In the genomic region with DNA sequence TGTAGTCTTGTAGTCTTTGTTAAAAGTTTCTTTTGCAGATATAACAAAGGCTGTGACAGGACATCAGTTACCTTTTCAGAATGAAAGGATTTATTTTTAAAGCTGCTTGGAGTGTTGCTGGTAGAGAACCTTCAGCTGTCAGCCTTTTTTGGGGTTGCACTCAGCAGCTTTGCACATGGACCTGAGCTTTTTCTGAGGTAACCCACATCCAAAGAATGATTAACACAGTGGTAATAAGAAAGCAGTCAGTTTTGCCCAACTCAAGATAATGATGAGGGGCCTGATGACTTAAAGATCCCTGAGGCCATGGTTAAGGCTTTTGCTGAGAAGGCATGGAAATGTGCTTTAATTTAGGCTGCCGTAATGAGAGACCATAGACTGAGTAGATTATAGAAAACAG, we compare ENCODE assay signal across 27 cellular contexts.
DNase-seq lines count a peak whose midpoint lies in the region; ATAC-seq lines count a peak whose summit lies in the region.
"Had no signal": no experiment of that assay in that cellular context is flagged by ENCODE, and none has a peak within 500 bp of the region (broad histone marks: within the 10 kb centered on the region; RNA-seq: fewer than 3 reads in every experiment).

No MANE protein-coding gene starts in this region.

- ATAC-seq in GM19025 (IDR thresholded peaks at IDR 0.05; ENCODE audit: low read depth, unreplicated experiment) (peak; percentile 57), GM21786 (IDR thresholded peaks at IDR 0.05; ENCODE audit: unreplicated experiment) (peak; percentile 55), HG03108 (IDR thresholded peaks at IDR 0.05; ENCODE audit: unreplicated experiment) (peak; percentile 63), HG03571 (IDR thresholded peaks at IDR 0.05; ENCODE audit: unreplicated experiment) (peak; percentile 74)
- ATAC-seq: activated CD8-positive, alpha-beta T cell treated with anti-CD3 and anti-CD28 coated beads, Interleukin-2, amount 10 ng/mL, durations not matched to agents 7 days and 5 days; heart right ventricle; mucosa of descending colon; natural killer cell treated with Interleukin-12 subunit alpha and Interleukin-12 subunit beta and Interleukin-15 and Interleukin-18, amount 100 ng/mL, for 72 hours had no signal

- DNase-seq in NCI-H69 (lab: John Stamatoyannopoulos, UW) (no peak), NCI-H1417 treated with DMSO at 0.1 percent for 48 hours (lab: John Stamatoyannopoulos, UW) (no peak), epidermal melanocyte (ENCODE audit: insufficient read length, low spot score) (no peak), activated gamma-delta T cell (lab: John Stamatoyannopoulos, UW) (no peak)
- DNase-seq: activated CD4-positive, alpha-beta T cell treated with anti-CD3 and anti-CD28 coated beads for 1 hour; activated CD8-positive, alpha-beta T cell treated with anti-CD3 and anti-CD28 coated beads, Interleukin-2, amount 10 ng/mL, durations not matched to agents 7 days and 5 days; aorta; COR-L47; DMS79 treated with DMSO at 0.1 percent for 48 hours; effector memory CD4-positive, alpha-beta T cell; erythroblast; GF-D8; heart right ventricle; kidney glomerular epithelial cell; mucosa of descending colon; NCI-H1436; NCI-H2081 treated with DMSO at 0.1 percent for 48 hours; NCI-H226; stimulated activated CD4-positive, alpha-beta T cell treated with anti-CD3 and anti-CD28 coated beads, Interleukin-15, amount 100 ng/mL, for 24 hours; stimulated activated naive CD4-positive, alpha-beta T cell treated with Interleukin-2 at 50 U/mL for 16 hours; T-helper 1 cell; uterus had no signal
